In the genomic region with DNA sequence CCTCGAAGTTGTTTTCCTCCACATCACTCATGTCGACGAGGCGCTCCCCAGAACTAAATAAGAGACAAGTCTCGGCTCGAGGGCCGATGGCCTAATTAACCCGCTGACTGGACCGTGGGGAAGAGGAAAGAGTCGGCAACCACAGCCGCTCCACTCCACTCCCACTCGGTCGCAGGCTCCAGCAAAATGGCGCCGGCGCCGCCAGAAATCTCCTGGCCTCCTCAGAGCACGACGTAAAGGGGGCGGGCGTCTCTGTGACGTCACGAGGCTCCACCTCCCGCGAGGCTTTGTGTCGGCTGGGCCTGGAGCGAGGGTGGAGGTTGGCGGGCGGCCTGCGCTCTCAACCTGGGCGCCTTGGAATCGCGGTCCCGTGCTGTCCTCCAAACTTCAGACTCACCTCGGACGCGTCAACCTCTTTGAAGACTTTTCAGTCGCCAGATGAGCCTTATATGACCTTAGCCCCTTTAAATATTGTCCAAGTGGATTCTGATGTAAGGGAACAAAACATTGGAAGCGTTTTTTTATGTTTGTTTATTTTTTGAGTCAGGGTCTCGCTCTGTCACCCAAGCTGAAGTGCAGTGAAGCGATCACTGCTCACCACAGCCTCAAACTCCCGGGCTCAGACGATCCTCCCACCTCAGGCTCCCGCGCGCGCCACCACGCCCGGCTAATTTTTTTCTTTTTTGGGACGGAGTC, we compare ENCODE assay signal across 9 cellular contexts. TPM values are rescaled to one million over a fixed set of nuclear protein-coding genes. Genes with fewer than 3 reads are reported as not detected.
DNase-seq lines count a peak whose midpoint lies in the region; ATAC-seq, FAIRE-seq and TF ChIP-seq lines count a peak whose summit lies in the region.
"Had no signal": no experiment of that assay in that cellular context is flagged by ENCODE, and none has a peak within 500 bp of the region (broad histone marks: within the 10 kb centered on the region; RNA-seq: fewer than 3 reads in every experiment).

Gene TRA2A (minus strand): TSS at position 188 of the 696 bp plus-strand sequence. CDS start 157 bp downstream, at position 31.

- FAIRE-seq in GM19239 (lab: Jason Lieb, UNC), result peak; percentile 98
- peak; percentile 80 for FAIRE-seq in kidney (lab: Jason Lieb, UNC)
- FAIRE-seq: islet of Langerhans had no signal

- H3K4me3 ChIP-seq in BE2C (ENCODE audit: low read depth, low read length) (peak within 1 kb of the TSS; percentile 90), kidney (ENCODE audit: low read length in 2 of 2) (peak within 1 kb of the TSS; percentile 90 to 95)

- no peaks in the 10 kb centered on the region for H3K27me3 ChIP-seq in BE2C

- H3K9ac ChIP-seq in kidney (ENCODE audit: low read length in 2 of 2), result peak within 1 kb of the TSS; percentile 99

- ATAC-seq in HG03442 (IDR thresholded peaks at IDR 0.05; ENCODE audit: unreplicated experiment), result peak; percentile 89

- peak within 1 kb of the TSS; percentile 98 to 100 for H3K27ac ChIP-seq in kidney (ENCODE audit: low read depth in 2 of 2, low read length in 2 of 2)

- no peaks in the 10 kb centered on the region for H3K9me3 ChIP-seq in BE2C
- no peaks in the 10 kb centered on the region for H3K9me3 ChIP-seq in kidney (ENCODE audit: control insufficient read depth in 1 of 2, low read length in 2 of 2)

- no peak for TF ChIP-seq CTCF in BE2C (IDR thresholded peaks at IDR 0.05; ENCODE audit: low read depth, low read length)
- TF ChIP-seq CTCF in kidney (IDR thresholded peaks at IDR 0.05; ENCODE audit: borderline replicate concordance, extremely low read depth, insufficient read depth), result no peak

- peaks cover 3% of the 10 kb centered on the region; the same call in 1 of the 2 replicates for H3K4me1 ChIP-seq in BE2C
- peaks cover 0 to 4% of the 10 kb centered on the region in 2 donors for H3K4me1 ChIP-seq in kidney (ENCODE audit: control insufficient read depth in 1 of 2, insufficient read depth in 1 of 2, low read depth in 1 of 2, low read length in 2 of 2)

- DNase-seq in BE2C (peak; percentile 97), GM19239 (ENCODE audit: insufficient read length, low spot score) (peak; percentile 78), NCI-H510A treated with DMSO at 0.1 percent for 48 hours (lab: John Stamatoyannopoulos, UW) (peak; percentile 96), cerebellum (ENCODE audit: low spot score) (peak; percentile 98), kidney (peak; percentile 99)
- DNase-seq in activated CD4-positive, alpha-beta T cell treated with anti-CD3 and anti-CD28 coated beads for 24 hours (ENCODE audit: low read depth in 2 of 2), result peak; percentile 92 to 97
- DNase-seq in stimulated activated CD4-positive, alpha-beta T cell treated with anti-CD3 and anti-CD28 coated beads, Interleukin-15, amount 100 ng/mL, for 1 hour (ENCODE audit: low read depth in 1 of 2, low spot score in 1 of 2), result peak; percentile 90 to 97

- intact Hi-C loops in kidney (cut with DNase I), result no loop called here

- H3K36me3 ChIP-seq in BE2C (peaks cover 8% of the 10 kb centered on the region; the same call in 1 of the 2 replicates), kidney (ENCODE audit: control insufficient read depth in 1 of 2, insufficient read depth in 2 of 2, low read length in 2 of 2) (no peaks in the 10 kb centered on the region)

RNA-seq across cellular contexts. Expression of gene TRA2A, which starts in this region (rescaled TPM):
- 65.7 TPM for polyA plus RNA-seq in BE2C (2012; ENCODE audit: insufficient read depth, insufficient read length, low read depth)
- total RNA-seq in cerebellum (71.3 TPM), kidney (67.1 TPM)
- polyA plus RNA-seq in kidney (ENCODE audit: insufficient read depth, low read depth, low replicate concordance), result 46.4 TPM

Comparison
In these comparisons a context has a peak if more than half of its experiments do, and no peak if none do; other contexts are left out.
1. Peak in every context shown above with its lines: DNase-seq, ATAC-seq, H3K4me3 ChIP-seq and H3K27ac ChIP-seq.